1 cellular context compared by ENCODE assay signal in the genomic region with DNA sequence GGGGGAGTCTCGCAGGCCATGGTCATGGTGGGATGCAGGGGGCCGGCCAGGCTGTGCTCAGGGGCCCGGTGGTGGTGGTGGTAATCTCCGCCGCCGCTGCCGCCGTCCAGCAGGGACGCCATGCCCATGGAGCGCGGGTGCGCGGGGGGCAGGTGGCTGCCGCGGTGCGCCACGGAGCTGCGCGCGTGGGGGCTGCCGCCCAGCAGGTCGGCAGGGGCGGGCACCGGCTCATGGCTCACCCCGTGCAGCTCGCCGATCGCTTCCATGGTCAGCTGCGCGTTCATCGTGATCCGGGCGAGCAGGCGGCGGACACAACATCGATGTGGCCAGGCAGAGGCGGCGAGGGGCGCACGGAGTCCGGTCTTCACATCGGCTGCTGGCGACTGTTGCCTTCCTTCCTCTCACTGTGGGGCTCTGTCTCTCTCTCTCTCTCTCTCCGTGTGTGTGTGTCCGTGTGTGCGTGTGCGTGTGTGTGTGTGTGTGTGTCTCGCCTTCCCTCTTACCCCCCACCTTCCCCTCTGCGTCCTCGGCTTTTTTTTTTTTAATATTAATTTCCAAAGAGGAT.
TF ChIP-seq lines count a peak whose summit lies in the region.

No MANE protein-coding gene starts in this region.

TF ChIP-seq in HepG2, 621 proteins besides CTCF, POLR2A, EP300 and RAD21 (continues in another document):
- TF ChIP-seq ASH2L (IDR thresholded peaks at IDR 0.05; ENCODE audit: insufficient read length, low read depth, low read length) (peak; percentile 55), ZBTB38 (CRISPR knock-in tag; IDR thresholded peaks at IDR 0.05) (peak; percentile 68), ZNF382 (CRISPR knock-in tag; IDR thresholded peaks at IDR 0.05; ENCODE audit: borderline replicate concordance) (no peak), IKZF4 (CRISPR knock-in tag; IDR thresholded peaks at IDR 0.05; ENCODE audit: borderline replicate concordance, low read depth, not compliant biosample characterization) (peak; percentile 19), ZNF563 (CRISPR knock-in tag; IDR thresholded peaks at IDR 0.05) (peak; percentile 68; the same call in 1 of the 2 replicates), AKAP8 (CRISPR knock-in tag; IDR thresholded peaks at IDR 0.05) (peak; percentile 36; the same call in 1 of the 2 replicates), JUND (CRISPR knock-in tag; IDR thresholded peaks at IDR 0.05) (no peak), HNRNPLL (IDR thresholded peaks at IDR 0.05; ENCODE audit: low read depth, low read length, poor library complexity, severe bottlenecking) (peak; percentile 25), GATAD2A (CRISPR knock-in tag; IDR thresholded peaks at IDR 0.05) (no peak), ZNF234 (CRISPR knock-in tag; conservative IDR thresholded peaks at IDR 0.05) (peak; percentile 29; the same call in 1 of the 2 replicates), HES4 (CRISPR knock-in tag; IDR thresholded peaks at IDR 0.05; ENCODE audit: borderline replicate concordance) (0 out of 2 replicates have a peak, but pooled peaks have one; percentile 8), MXI1 (IDR thresholded peaks at IDR 0.05; ENCODE audit: borderline replicate concordance, low read depth, low read length) (0 out of 3 replicates have a peak, but pooled peaks have one; percentile 14), TEAD2 (CRISPR knock-in tag; IDR thresholded peaks at IDR 0.05) (0 out of 2 replicates have a peak, but pooled peaks have one; percentile 1), FOSL2 (CRISPR knock-in tag; IDR thresholded peaks at IDR 0.05) (no peak), TCF12 (IDR thresholded peaks at IDR 0.05) (no peak), TCF12 (CRISPR knock-in tag; IDR thresholded peaks at IDR 0.05) (peak; percentile 47; the same call in 1 of the 2 replicates), ZNF879 (CRISPR knock-in tag; IDR thresholded peaks at IDR 0.05) (peak; percentile 56; the same call in 1 of the 2 replicates), FOSL1 (CRISPR knock-in tag; IDR thresholded peaks at IDR 0.05; ENCODE audit: borderline replicate concordance) (no peak), ZNF441 (CRISPR knock-in tag; IDR thresholded peaks at IDR 0.05; ENCODE audit: borderline replicate concordance) (no peak; the same call in 1 of the 2 replicates), NKX3-1 (CRISPR knock-in tag; IDR thresholded peaks at IDR 0.05) (no peak), ERF (CRISPR knock-in tag; IDR thresholded peaks at IDR 0.05) (peak; percentile 16; the same call in 1 of the 2 replicates), ZNF747 (CRISPR knock-in tag; IDR thresholded peaks at IDR 0.05; ENCODE audit: borderline replicate concordance) (no peak), ZNF629 (CRISPR knock-in tag; conservative IDR thresholded peaks at IDR 0.05) (no peak), ZNF329 (CRISPR knock-in tag; IDR thresholded peaks at IDR 0.05; ENCODE audit: low read depth) (peak; percentile 49; the same call in 1 of the 2 replicates)
- TF ChIP-seq, protein P1, sequence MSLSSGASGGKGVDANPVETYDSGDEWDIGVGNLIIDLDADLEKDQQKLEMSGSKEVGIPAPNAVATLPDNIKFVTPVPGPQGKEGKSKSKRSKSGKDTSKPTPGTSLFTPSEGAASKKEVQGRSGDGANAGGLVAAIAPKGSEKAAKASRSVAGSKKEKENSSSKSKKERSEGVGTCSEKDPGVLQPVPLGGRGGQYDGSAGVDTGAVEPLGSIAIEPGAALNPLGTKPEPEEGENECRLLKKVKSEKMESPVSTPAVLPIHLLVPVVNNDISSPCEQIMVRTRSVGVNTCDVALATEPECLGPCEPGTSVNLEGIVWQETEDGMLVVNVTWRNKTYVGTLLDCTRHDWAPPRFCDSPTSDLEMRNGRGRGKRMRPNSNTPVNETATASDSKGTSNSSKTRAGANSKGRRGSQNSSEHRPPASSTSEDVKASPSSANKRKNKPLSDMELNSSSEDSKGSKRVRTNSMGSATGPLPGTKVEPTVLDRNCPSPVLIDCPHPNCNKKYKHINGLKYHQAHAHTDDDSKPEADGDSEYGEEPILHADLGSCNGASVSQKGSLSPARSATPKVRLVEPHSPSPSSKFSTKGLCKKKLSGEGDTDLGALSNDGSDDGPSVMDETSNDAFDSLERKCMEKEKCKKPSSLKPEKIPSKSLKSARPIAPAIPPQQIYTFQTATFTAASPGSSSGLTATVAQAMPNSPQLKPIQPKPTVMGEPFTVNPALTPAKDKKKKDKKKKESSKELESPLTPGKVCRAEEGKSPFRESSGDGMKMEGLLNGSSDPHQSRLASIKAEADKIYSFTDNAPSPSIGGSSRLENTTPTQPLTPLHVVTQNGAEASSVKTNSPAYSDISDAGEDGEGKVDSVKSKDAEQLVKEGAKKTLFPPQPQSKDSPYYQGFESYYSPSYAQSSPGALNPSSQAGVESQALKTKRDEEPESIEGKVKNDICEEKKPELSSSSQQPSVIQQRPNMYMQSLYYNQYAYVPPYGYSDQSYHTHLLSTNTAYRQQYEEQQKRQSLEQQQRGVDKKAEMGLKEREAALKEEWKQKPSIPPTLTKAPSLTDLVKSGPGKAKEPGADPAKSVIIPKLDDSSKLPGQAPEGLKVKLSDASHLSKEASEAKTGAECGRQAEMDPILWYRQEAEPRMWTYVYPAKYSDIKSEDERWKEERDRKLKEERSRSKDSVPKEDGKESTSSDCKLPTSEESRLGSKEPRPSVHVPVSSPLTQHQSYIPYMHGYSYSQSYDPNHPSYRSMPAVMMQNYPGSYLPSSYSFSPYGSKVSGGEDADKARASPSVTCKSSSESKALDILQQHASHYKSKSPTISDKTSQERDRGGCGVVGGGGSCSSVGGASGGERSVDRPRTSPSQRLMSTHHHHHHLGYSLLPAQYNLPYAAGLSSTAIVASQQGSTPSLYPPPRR (CRISPR knock-in tag; IDR thresholded peaks at IDR 0.05; ENCODE audit: borderline replicate concordance), result 0 out of 2 replicates have a peak, but pooled peaks have one; percentile 26
- TF ChIP-seq, protein P2, sequence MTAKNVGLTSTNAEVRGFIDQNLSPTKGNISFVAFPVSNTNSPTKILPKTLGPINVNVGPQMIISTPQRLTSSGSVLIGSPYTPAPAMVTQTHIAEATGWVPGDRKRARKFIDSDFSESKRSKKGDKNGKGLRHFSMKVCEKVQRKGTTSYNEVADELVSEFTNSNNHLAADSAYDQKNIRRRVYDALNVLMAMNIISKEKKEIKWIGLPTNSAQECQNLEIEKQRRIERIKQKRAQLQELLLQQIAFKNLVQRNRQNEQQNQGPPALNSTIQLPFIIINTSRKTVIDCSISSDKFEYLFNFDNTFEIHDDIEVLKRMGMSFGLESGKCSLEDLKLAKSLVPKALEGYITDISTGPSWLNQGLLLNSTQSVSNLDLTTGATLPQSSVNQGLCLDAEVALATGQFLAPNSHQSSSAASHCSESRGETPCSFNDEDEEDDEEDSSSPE (CRISPR knock-in tag; IDR thresholded peaks at IDR 0.05), result no peak
- TF ChIP-seq, protein P3, sequence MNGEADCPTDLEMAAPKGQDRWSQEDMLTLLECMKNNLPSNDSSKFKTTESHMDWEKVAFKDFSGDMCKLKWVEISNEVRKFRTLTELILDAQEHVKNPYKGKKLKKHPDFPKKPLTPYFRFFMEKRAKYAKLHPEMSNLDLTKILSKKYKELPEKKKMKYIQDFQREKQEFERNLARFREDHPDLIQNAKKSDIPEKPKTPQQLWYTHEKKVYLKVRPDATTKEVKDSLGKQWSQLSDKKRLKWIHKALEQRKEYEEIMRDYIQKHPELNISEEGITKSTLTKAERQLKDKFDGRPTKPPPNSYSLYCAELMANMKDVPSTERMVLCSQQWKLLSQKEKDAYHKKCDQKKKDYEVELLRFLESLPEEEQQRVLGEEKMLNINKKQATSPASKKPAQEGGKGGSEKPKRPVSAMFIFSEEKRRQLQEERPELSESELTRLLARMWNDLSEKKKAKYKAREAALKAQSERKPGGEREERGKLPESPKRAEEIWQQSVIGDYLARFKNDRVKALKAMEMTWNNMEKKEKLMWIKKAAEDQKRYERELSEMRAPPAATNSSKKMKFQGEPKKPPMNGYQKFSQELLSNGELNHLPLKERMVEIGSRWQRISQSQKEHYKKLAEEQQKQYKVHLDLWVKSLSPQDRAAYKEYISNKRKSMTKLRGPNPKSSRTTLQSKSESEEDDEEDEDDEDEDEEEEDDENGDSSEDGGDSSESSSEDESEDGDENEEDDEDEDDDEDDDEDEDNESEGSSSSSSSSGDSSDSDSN (CRISPR knock-in tag; IDR thresholded peaks at IDR 0.05), result peak; percentile 39; the same call in 1 of the 2 replicates
- TF ChIP-seq, protein P4, sequence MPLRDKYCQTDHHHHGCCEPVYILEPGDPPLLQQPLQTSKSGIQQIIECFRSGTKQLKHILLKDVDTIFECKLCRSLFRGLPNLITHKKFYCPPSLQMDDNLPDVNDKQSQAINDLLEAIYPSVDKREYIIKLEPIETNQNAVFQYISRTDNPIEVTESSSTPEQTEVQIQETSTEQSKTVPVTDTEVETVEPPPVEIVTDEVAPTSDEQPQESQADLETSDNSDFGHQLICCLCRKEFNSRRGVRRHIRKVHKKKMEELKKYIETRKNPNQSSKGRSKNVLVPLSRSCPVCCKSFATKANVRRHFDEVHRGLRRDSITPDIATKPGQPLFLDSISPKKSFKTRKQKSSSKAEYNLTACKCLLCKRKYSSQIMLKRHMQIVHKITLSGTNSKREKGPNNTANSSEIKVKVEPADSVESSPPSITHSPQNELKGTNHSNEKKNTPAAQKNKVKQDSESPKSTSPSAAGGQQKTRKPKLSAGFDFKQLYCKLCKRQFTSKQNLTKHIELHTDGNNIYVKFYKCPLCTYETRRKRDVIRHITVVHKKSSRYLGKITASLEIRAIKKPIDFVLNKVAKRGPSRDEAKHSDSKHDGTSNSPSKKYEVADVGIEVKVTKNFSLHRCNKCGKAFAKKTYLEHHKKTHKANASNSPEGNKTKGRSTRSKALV (CRISPR knock-in tag; IDR thresholded peaks at IDR 0.05), result peak; percentile 75; the same call in 1 of the 2 replicates
- TF ChIP-seq, protein P5, sequence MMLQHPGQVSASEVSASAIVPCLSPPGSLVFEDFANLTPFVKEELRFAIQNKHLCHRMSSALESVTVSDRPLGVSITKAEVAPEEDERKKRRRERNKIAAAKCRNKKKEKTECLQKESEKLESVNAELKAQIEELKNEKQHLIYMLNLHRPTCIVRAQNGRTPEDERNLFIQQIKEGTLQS (CRISPR knock-in tag; IDR thresholded peaks at IDR 0.05), result no peak
- TF ChIP-seq, protein P6, sequence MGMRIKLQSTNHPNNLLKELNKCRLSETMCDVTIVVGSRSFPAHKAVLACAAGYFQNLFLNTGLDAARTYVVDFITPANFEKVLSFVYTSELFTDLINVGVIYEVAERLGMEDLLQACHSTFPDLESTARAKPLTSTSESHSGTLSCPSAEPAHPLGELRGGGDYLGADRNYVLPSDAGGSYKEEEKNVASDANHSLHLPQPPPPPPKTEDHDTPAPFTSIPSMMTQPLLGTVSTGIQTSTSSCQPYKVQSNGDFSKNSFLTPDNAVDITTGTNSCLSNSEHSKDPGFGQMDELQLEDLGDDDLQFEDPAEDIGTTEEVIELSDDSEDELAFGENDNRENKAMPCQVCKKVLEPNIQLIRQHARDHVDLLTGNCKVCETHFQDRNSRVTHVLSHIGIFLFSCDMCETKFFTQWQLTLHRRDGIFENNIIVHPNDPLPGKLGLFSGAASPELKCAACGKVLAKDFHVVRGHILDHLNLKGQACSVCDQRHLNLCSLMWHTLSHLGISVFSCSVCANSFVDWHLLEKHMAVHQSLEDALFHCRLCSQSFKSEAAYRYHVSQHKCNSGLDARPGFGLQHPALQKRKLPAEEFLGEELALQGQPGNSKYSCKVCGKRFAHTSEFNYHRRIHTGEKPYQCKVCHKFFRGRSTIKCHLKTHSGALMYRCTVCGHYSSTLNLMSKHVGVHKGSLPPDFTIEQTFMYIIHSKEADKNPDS (CRISPR knock-in tag; IDR thresholded peaks at IDR 0.05), result no peak
- TF ChIP-seq, protein P7, sequence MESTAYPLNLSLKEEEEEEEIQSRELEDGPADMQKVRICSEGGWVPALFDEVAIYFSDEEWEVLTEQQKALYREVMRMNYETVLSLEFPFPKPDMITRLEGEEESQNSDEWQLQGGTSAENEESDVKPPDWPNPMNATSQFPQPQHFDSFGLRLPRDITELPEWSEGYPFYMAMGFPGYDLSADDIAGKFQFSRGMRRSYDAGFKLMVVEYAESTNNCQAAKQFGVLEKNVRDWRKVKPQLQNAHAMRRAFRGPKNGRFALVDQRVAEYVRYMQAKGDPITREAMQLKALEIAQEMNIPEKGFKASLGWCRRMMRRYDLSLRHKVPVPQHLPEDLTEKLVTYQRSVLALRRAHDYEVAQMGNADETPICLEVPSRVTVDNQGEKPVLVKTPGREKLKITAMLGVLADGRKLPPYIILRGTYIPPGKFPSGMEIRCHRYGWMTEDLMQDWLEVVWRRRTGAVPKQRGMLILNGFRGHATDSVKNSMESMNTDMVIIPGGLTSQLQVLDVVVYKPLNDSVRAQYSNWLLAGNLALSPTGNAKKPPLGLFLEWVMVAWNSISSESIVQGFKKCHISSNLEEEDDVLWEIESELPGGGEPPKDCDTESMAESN (CRISPR knock-in tag; conservative IDR thresholded peaks at IDR 0.05), result 0 out of 2 replicates have a peak, but pooled peaks have one; percentile 28
- TF ChIP-seq, protein P8, sequence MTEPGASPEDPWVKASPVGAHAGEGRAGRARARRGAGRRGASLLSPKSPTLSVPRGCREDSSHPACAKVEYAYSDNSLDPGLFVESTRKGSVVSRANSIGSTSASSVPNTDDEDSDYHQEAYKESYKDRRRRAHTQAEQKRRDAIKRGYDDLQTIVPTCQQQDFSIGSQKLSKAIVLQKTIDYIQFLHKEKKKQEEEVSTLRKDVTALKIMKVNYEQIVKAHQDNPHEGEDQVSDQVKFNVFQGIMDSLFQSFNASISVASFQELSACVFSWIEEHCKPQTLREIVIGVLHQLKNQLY (CRISPR knock-in tag; IDR thresholded peaks at IDR 0.05), result no peak
- TF ChIP-seq, protein P9, sequence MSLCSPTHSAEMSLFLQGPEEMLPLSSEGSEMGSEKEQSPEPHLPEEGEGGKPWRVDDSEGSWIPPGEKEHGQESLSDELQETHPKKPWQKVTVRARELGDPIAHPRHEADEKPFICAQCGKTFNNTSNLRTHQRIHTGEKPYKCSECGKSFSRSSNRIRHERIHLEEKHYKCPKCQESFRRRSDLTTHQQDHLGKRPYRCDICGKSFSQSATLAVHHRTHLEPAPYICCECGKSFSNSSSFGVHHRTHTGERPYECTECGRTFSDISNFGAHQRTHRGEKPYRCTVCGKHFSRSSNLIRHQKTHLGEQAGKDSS (CRISPR knock-in tag; IDR thresholded peaks at IDR 0.05; ENCODE audit: borderline replicate concordance, low read depth), result 0 out of 2 replicates have a peak, but pooled peaks have one; percentile 11
